Comparison of ENCODE assay signal across 10 cellular contexts in the genomic region with DNA sequence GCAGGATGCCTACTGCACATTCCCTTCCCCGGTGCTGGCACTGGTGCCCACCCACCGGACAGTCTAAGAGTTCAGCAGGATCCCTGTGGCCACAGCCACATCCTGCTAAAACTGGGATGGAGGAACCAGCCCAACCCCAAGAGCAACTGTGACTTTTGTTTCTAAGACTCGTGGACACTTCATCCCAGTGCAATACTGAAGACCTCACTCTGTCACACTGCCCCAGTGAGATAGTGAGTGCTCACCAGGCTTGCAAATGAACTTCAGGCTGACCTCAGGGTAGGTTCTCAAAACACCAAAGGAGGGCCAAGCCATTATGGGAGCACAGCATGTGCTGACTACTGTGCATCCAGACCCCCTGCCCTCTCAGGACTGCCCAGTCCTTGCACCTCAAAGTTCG. TPM values are rescaled to one million over a fixed set of nuclear protein-coding genes. Genes with fewer than 3 reads are reported as not detected.
"Had no signal": no experiment of that assay in that cellular context is flagged by ENCODE, and none has a peak within 500 bp of the region (broad histone marks: within the 10 kb centered on the region; RNA-seq: fewer than 3 reads in every experiment).

No MANE protein-coding gene starts in this region.

- H3K4me1 ChIP-seq: HAP-1 had no signal

- H3K27ac Mint-ChIP-seq: HFFc6 had no signal

- H3K4me3 ChIP-seq: GM23248, HAP-1 had no signal

- ATAC-seq: HCT116 had no signal

- H3K27ac ChIP-seq: GM23248, HL-60 had no signal

- H3K4me3 Mint-ChIP-seq: HFFc6 had no signal

- H3K9ac ChIP-seq: GM23248 had no signal

- DNase-seq: GM23248, GOT3, H7, HFFc6, IMR-90, KBM-7 had no signal

- H2AFZ ChIP-seq: GM23248 had no signal

- H3K36me3 ChIP-seq: HAP-1 had no signal

RNA-seq across cellular contexts. Expression of a gene that starts 49.0 kb away (rescaled TPM):
- total RNA-seq: GM23248, HFFc6, HT1080, IMR-90 had no signal
- polyA plus RNA-seq: IMR-90 had no signal
